29 cellular contexts compared by ENCODE assay signal in the genomic region with DNA sequence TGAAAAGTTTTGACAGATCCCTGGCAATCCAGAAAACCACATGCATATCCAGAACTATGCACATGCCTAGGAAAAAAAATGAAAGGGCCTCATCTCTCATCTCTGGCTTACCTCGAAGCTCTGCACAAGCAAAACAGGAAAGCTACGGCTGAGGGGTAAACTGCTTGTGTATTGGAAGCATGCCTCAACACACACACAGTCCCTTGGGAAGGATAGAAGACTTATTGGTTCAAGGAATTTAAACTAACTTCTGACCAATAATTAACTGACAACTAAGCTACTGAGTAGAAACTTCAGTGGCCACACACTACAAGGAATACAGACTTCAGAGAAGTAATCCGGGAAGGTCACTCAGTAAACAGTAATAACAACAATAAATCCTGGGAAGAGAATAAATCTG.
"Had no signal": no experiment of that assay in that cellular context is flagged by ENCODE, and none has a peak within 500 bp of the region (broad histone marks: within the 10 kb centered on the region; RNA-seq: fewer than 3 reads in every experiment).

No MANE protein-coding gene starts in this region.

- H3K4me3 Mint-ChIP-seq: stimulated activated effector memory CD8-positive, alpha-beta T cell treated with anti-CD3 and anti-CD28 coated beads, Interleukin-12 subunit alpha, Interleukin-12 subunit beta, amount 100 ng/mL, for 72 hours; stimulated activated memory B cell treated with anti-CD40 and anti-IgM and Interleukin-4, amounts not matched to agents 10 μg/mL and 1 μg/mL and 100 μg/mL, for 72 hours; stimulated activated naive B cell treated with anti-CD40 and anti-IgM and Interleukin-4, amounts not matched to agents 10 μg/mL and 1 μg/mL and 100 μg/mL, for 72 hours; stimulated activated naive CD8-positive, alpha-beta T cell treated with anti-CD3 and anti-CD28 coated beads, Interleukin-15, amount 100 ng/mL, for 72 hours; stimulated activated naive CD8-positive, alpha-beta T cell treated with anti-CD3 and anti-CD28 coated beads, Interleukin-15, Interleukin-2, amounts not matched to agents 100 ng/mL and 50 ng/mL, for 24 hours; type B pancreatic cell had no signal

- DNase-seq: stimulated activated CD4-positive, alpha-beta T cell treated with anti-CD3 and anti-CD28 coated beads, Interleukin-2, amount 100 ng/mL, for 48 hours; stimulated activated CD4-positive, alpha-beta T cell treated with anti-CD3 and anti-CD28 coated beads, Interleukin-4, amount 100 ng/mL, for 1 hour; stimulated activated CD4-positive, alpha-beta T cell treated with anti-CD3 and anti-CD28 coated beads, Interleukin-4, amount 100 ng/mL, for 24 hours; stimulated activated CD4-positive, alpha-beta T cell treated with anti-CD3 and anti-CD28 coated beads, Interleukin-4, amount 100 ng/mL, for 4 hours; stimulated activated CD8-positive, alpha-beta memory T cell treated with anti-CD3 and anti-CD28 coated beads, Interleukin-4, amount 100 ng/mL, for 48 hours; stimulated activated naive B cell treated with anti-CD40 and anti-IgM and Interleukin-4, amounts not matched to agents 10 μg/mL and 1 μg/mL and 100 μg/mL, for 72 hours; stimulated activated naive CD4-positive, alpha-beta T cell; stimulated activated naive CD4-positive, alpha-beta T cell treated with Interleukin-2 at 50 U/mL for 16 hours; stimulated activated naive CD8-positive, alpha-beta T cell treated with anti-CD3 and anti-CD28 coated beads, Interleukin-15, amount 100 ng/mL, for 72 hours; stimulated activated naive CD8-positive, alpha-beta T cell treated with anti-CD3 and anti-CD28 coated beads, Interleukin-15, Interleukin-2, amounts not matched to agents 100 U/mL and 50 U/mL, for 24 hours; stomach; substantia nigra; testis; thyroid gland; tibial artery; transverse colon; trophoblast cell; upper lobe of left lung; upper lobe of right lung; uterus had no signal

- H3K27me3 Mint-ChIP-seq: stimulated activated naive CD8-positive, alpha-beta T cell treated with anti-CD3 and anti-CD28 coated beads, Interleukin-15, amount 100 ng/mL, for 72 hours; stimulated activated naive CD8-positive, alpha-beta T cell treated with anti-CD3 and anti-CD28 coated beads, Interleukin-15, Interleukin-2, amounts not matched to agents 100 ng/mL and 50 ng/mL, for 24 hours; type B pancreatic cell had no signal

- H3K4me1 Mint-ChIP-seq: stimulated activated memory B cell treated with anti-CD40 and anti-IgM and Interleukin-4, amounts not matched to agents 10 μg/mL and 1 μg/mL and 100 μg/mL, for 72 hours; stimulated activated naive B cell treated with anti-CD40 and anti-IgM and Interleukin-4, amounts not matched to agents 10 μg/mL and 1 μg/mL and 100 μg/mL, for 72 hours had no signal

- H3K36me3 ChIP-seq: stomach, suprapubic skin, thoracic aorta, thyroid gland, tibial nerve, transverse colon, upper lobe of left lung, upper lobe of right lung, uterus, vagina had no signal

- FAIRE-seq: urothelium cell line had no signal

- H3K27me3 ChIP-seq: stomach, suprapubic skin, testis, thyroid gland, tibial artery, tibial nerve, transverse colon, upper lobe of left lung, upper lobe of right lung, uterus, vagina had no signal

- H3K9me3 ChIP-seq: suprapubic skin, testis, thoracic aorta, upper lobe of right lung, uterus, vagina had no signal

- H3K27ac Mint-ChIP-seq: stimulated activated effector memory CD8-positive, alpha-beta T cell treated with anti-CD3 and anti-CD28 coated beads, Interleukin-12 subunit alpha, Interleukin-12 subunit beta, amount 100 ng/mL, for 72 hours; stimulated activated memory B cell treated with anti-CD40 and anti-IgM and Interleukin-4, amounts not matched to agents 10 μg/mL and 1 μg/mL and 100 μg/mL, for 72 hours; stimulated activated naive B cell treated with anti-CD40 and anti-IgM and Interleukin-4, amounts not matched to agents 10 μg/mL and 1 μg/mL and 100 μg/mL, for 72 hours; stimulated activated naive CD8-positive, alpha-beta T cell treated with anti-CD3 and anti-CD28 coated beads, Interleukin-15, Interleukin-2, amounts not matched to agents 100 ng/mL and 50 ng/mL, for 24 hours; type B pancreatic cell had no signal

- H3K4me3 ChIP-seq: stomach, suprapubic skin, testis, thoracic aorta, thyroid gland, tibial artery, tibial nerve, transverse colon, upper lobe of left lung, upper lobe of right lung, uterus, vagina had no signal

- H3K36me3 Mint-ChIP-seq: stimulated activated effector memory CD8-positive, alpha-beta T cell treated with anti-CD3 and anti-CD28 coated beads, Interleukin-12 subunit alpha, Interleukin-12 subunit beta, amount 100 ng/mL, for 72 hours; stimulated activated naive B cell treated with anti-CD40 and anti-IgM and Interleukin-4, amounts not matched to agents 10 μg/mL and 1 μg/mL and 100 μg/mL, for 72 hours; type B pancreatic cell had no signal

- H3K4me1 ChIP-seq: suprapubic skin, testis, thyroid gland, uterus had no signal

- H3K27ac ChIP-seq: stomach, suprapubic skin, testis, thoracic aorta, thyroid gland, tibial artery, tibial nerve, transverse colon, upper lobe of left lung, upper lobe of right lung, uterus, vagina had no signal
